1 cellular context compared by ENCODE assay signal in genomic region chr22:31661851-31662667, GRCh38.
TF ChIP-seq lines count a peak whose summit lies in the region.

Gene PISD, minus strand, starts transcription at chr22:31662215. Its CDS starts 7 bp downstream, at chr22:31662208.

TF ChIP-seq in HepG2, 621 proteins besides CTCF, POLR2A, EP300 and RAD21 (continued from another document and continues in another):
- no peak for TF ChIP-seq TRAFD1 (CRISPR knock-in tag; IDR thresholded peaks at IDR 0.05; ENCODE audit: borderline replicate concordance)
- peak; percentile 69; the same call in 1 of the 2 replicates for TF ChIP-seq ZNF451 (CRISPR knock-in tag; IDR thresholded peaks at IDR 0.05)
- TF ChIP-seq ZBTB34 (CRISPR knock-in tag; IDR thresholded peaks at IDR 0.05): no peak
- TF ChIP-seq ASH2L (IDR thresholded peaks at IDR 0.05; ENCODE audit: insufficient read length, low read depth, low read length): peak; percentile 97
- peak; percentile 7 for TF ChIP-seq ATF7-NPFF (CRISPR knock-in tag; IDR thresholded peaks at IDR 0.05; ENCODE audit: low read depth)
- TF ChIP-seq SRF (IDR thresholded peaks at IDR 0.05; ENCODE audit: low read depth, low read length): 0 out of 2 replicates have a peak, but pooled peaks have one; percentile 36
- peak; percentile 73 for TF ChIP-seq ZNF350 (CRISPR knock-in tag; IDR thresholded peaks at IDR 0.05; ENCODE audit: borderline replicate concordance, low read depth)
- peak; percentile 40; the same call in 1 of the 2 replicates for TF ChIP-seq ZNF136 (CRISPR knock-in tag; IDR thresholded peaks at IDR 0.05; ENCODE audit: low read depth)
- TF ChIP-seq ETV5 (CRISPR knock-in tag; IDR thresholded peaks at IDR 0.05; ENCODE audit: borderline replicate concordance): no peak
- no peak for TF ChIP-seq DMTF1 (CRISPR knock-in tag; IDR thresholded peaks at IDR 0.05)
- TF ChIP-seq ZNF678 (CRISPR knock-in tag; IDR thresholded peaks at IDR 0.05): no peak
- no peak for TF ChIP-seq RBM39 (IDR thresholded peaks at IDR 0.05; ENCODE audit: low read depth, low read length, poor library complexity, severe bottlenecking)
- TF ChIP-seq HOXD1 (CRISPR knock-in tag; IDR thresholded peaks at IDR 0.05): no peak; the same call in none of the 2 replicates
- TF ChIP-seq SSRP1 (CRISPR knock-in tag; IDR thresholded peaks at IDR 0.05): 0 out of 2 replicates have a peak, but pooled peaks have one; percentile 59
- TF ChIP-seq MLXIP (CRISPR knock-in tag; IDR thresholded peaks at IDR 0.05; ENCODE audit: borderline replicate concordance): no peak
- TF ChIP-seq TEAD3 (CRISPR knock-in tag; optimal IDR thresholded peaks at IDR 0.05; ENCODE audit: borderline replicate concordance): no peak
- TF ChIP-seq NR2C2 (CRISPR knock-in tag; IDR thresholded peaks at IDR 0.05; ENCODE audit: borderline replicate concordance): peak; percentile 66
- no peak for TF ChIP-seq ZNF562 (CRISPR knock-in tag; IDR thresholded peaks at IDR 0.05; ENCODE audit: borderline replicate concordance)
- TF ChIP-seq MED13 (CRISPR knock-in tag; IDR thresholded peaks at IDR 0.05): no peak
- TF ChIP-seq ZNF746 (CRISPR knock-in tag; IDR thresholded peaks at IDR 0.05): no peak
- no peak for TF ChIP-seq NR2F1 (CRISPR knock-in tag; IDR thresholded peaks at IDR 0.05)
- TF ChIP-seq RBFOX2 (IDR thresholded peaks at IDR 0.05; ENCODE audit: low read depth, low read length): peak; percentile 95
- no peak for TF ChIP-seq PRDM10 (CRISPR knock-in tag; IDR thresholded peaks at IDR 0.05; ENCODE audit: low read depth)
- TF ChIP-seq FOXO1 (CRISPR knock-in tag; IDR thresholded peaks at IDR 0.05): peak; percentile 41; the same call in 1 of the 2 replicates
- TF ChIP-seq ZNF784 (CRISPR knock-in tag; IDR thresholded peaks at IDR 0.05; ENCODE audit: borderline replicate concordance): no peak
- no peak for TF ChIP-seq ZNF629 (CRISPR knock-in tag; conservative IDR thresholded peaks at IDR 0.05)
- no peak; the same call in 1 of the 2 replicates for TF ChIP-seq ZNF205 (CRISPR knock-in tag; IDR thresholded peaks at IDR 0.05)
- TF ChIP-seq CERS6 (CRISPR knock-in tag; IDR thresholded peaks at IDR 0.05): 0 out of 2 replicates have a peak, but pooled peaks have one; percentile 21
- 0 out of 2 replicates have a peak, but pooled peaks have one; percentile 35 for TF ChIP-seq ZFP41 (CRISPR knock-in tag; IDR thresholded peaks at IDR 0.05; ENCODE audit: borderline replicate concordance)
- TF ChIP-seq MLX (CRISPR knock-in tag; IDR thresholded peaks at IDR 0.05): peak; percentile 44; the same call in 1 of the 2 replicates
- no peak for TF ChIP-seq TRIM22 (IDR thresholded peaks at IDR 0.05)
- no peak; the same call in 1 of the 2 replicates for TF ChIP-seq ZNF121 (CRISPR knock-in tag; IDR thresholded peaks at IDR 0.05)
- TF ChIP-seq CEBPG (CRISPR knock-in tag; IDR thresholded peaks at IDR 0.05): no peak
- no peak for TF ChIP-seq FUBP1 (CRISPR knock-in tag; IDR thresholded peaks at IDR 0.05; ENCODE audit: borderline replicate concordance)
- peak; percentile 75; the same call in 1 of the 2 replicates for TF ChIP-seq FOXC1 (CRISPR knock-in tag; IDR thresholded peaks at IDR 0.05; ENCODE audit: borderline replicate concordance)
- peak; percentile 94 for TF ChIP-seq ZNF501 (CRISPR knock-in tag; IDR thresholded peaks at IDR 0.05)
- peak; percentile 40; the same call in 1 of the 2 replicates for TF ChIP-seq ZNF12 (CRISPR knock-in tag; IDR thresholded peaks at IDR 0.05)
- TF ChIP-seq ZNF33A (CRISPR knock-in tag; IDR thresholded peaks at IDR 0.05; ENCODE audit: borderline replicate concordance): peak; percentile 91
- TF ChIP-seq ZNF777 (CRISPR knock-in tag; IDR thresholded peaks at IDR 0.05): peak; percentile 89
- no peak for TF ChIP-seq ADNP (CRISPR knock-in tag; IDR thresholded peaks at IDR 0.05)
- TF ChIP-seq TCF7 (IDR thresholded peaks at IDR 0.05; ENCODE audit: low read depth): no peak
- peak; percentile 98 for TF ChIP-seq KDM5A (IDR thresholded peaks at IDR 0.05; ENCODE audit: borderline replicate concordance, low read length)
- TF ChIP-seq HNRNPH1 (optimal IDR thresholded peaks at IDR 0.05; ENCODE audit: low read depth, low read length): no peak
